In genomic region chr2:157782057-157782845, GRCh38 we compare ENCODE assay signal across 1 cellular context.
TF ChIP-seq lines count a peak whose summit lies in the region.

No MANE protein-coding gene starts in this region.

TF ChIP-seq in HepG2, 621 proteins besides CTCF, POLR2A, EP300 and RAD21 (continued from another document):
- TF ChIP-seq ZNF276 (CRISPR knock-in tag; IDR thresholded peaks at IDR 0.05; ENCODE audit: low read depth): no peak
- no peak for TF ChIP-seq SOX13 (IDR thresholded peaks at IDR 0.05)
- TF ChIP-seq SOX13 (CRISPR knock-in tag; conservative IDR thresholded peaks at IDR 0.05 in 1 of 2, IDR thresholded peaks at IDR 0.05 in 1 of 2): no peak
- TF ChIP-seq ZFP90 (CRISPR knock-in tag; IDR thresholded peaks at IDR 0.05; ENCODE audit: borderline replicate concordance): no peak
